ENCODE assay signal across 11 cellular contexts in genomic region chr1:24725209-24725651, GRCh38. TPM values are rescaled to one million over a fixed set of nuclear protein-coding genes. Genes with fewer than 3 reads are reported as not detected.
A peak's percentile ranks its signal among the peaks of the same experiment; 100 is the strongest.
DNase-seq lines count a peak whose midpoint lies in the region; ATAC-seq, FAIRE-seq and TF ChIP-seq lines count a peak whose summit lies in the region.
"Had no signal": no experiment of that assay in that cellular context is flagged by ENCODE, and none has a peak within 500 bp of the region (broad histone marks: within the 10 kb centered on the region; RNA-seq: fewer than 3 reads in every experiment).

No MANE protein-coding gene starts in this region.

- H3K27me3 ChIP-seq in CD4-positive, alpha-beta memory T cell (ENCODE audit: insufficient read depth, low read length) = no peaks in the 10 kb centered on the region

- TF ChIP-seq CTCF in A549 (IDR thresholded peaks at IDR 0.05) = no peak
- TF ChIP-seq CTCF in nephron progenitor cell (IDR thresholded peaks at IDR 0.05) = no peak

- ATAC-seq in A549 = peak; percentile 15 to 37; a peak in 2 of 6 replicates
- ATAC-seq: effector memory CD8-positive, alpha-beta T cell had no signal

- H3K4me1 Mint-ChIP-seq in nephron progenitor cell = peaks cover 50% of the 10 kb centered on the region
- H3K4me1 Mint-ChIP-seq in CD4-positive, alpha-beta memory T cell = peaks cover 7 to 18% (median 13%) of the 10 kb centered on the region in 4 donors

- no peak for DNase-seq in A549 (ENCODE audit: low read depth in 1 of 2, low spot score in 1 of 2)
- DNase-seq in NCI-H146 (lab: John Stamatoyannopoulos, UW) = peak; percentile 66
- DNase-seq in ecto neural progenitor cell (ENCODE audit: low spot score) = peak; percentile 69
- DNase-seq in nephron progenitor cell = peak; percentile 34
- DNase-seq in CD4-positive, alpha-beta memory T cell = no peak
- DNase-seq in activated CD8-positive, alpha-beta memory T cell treated with anti-CD3 and anti-CD28 coated beads, Interleukin-2, amount 50 U/mL, for 48 hours = no peak
- no peak for DNase-seq in NCI-H1930 (lab: John Stamatoyannopoulos, UW)
- no peak for DNase-seq in NCI-H524 treated with DMSO at 0.1 percent for 48 hours (lab: John Stamatoyannopoulos, UW)
- DNase-seq: effector memory CD8-positive, alpha-beta T cell had no signal

- peak overlapping the region; percentile 59 to 78; a peak in 5 of 6 replicates for H3K27ac ChIP-seq in A549
- no peak overlapping the region for H3K27ac ChIP-seq in CD4-positive, alpha-beta memory T cell (ENCODE audit: low read depth, low read length)
- H3K27ac ChIP-seq: KMS-11 had no signal

- H3K4me1 ChIP-seq in A549 = peaks cover 20% of the 10 kb centered on the region
- peaks cover 3% of the 10 kb centered on the region for H3K4me1 ChIP-seq in CD4-positive, alpha-beta memory T cell (ENCODE audit: insufficient read depth, low read length)

- FAIRE-seq in A549 (lab: Jason Lieb, UNC) = no peak

- peaks cover 9% of the 10 kb centered on the region for H3K9me3 Mint-ChIP-seq in nephron progenitor cell
- H3K9me3 Mint-ChIP-seq in CD4-positive, alpha-beta memory T cell = no peaks in the 10 kb centered on the region
- H3K9me3 Mint-ChIP-seq: effector memory CD8-positive, alpha-beta T cell had no signal

- no peaks in the 10 kb centered on the region for H3K27me3 Mint-ChIP-seq in nephron progenitor cell (ENCODE audit: low read depth, poor library complexity)
- peaks cover 0 to 3% of the 10 kb centered on the region in 2 donors for H3K27me3 Mint-ChIP-seq in CD4-positive, alpha-beta memory T cell
- H3K27me3 Mint-ChIP-seq: B cell had no signal

- WGBS in A549 (ENCODE audit: missing lambda C conversion rate) = 39% methylated on average over 3 of the region's 5 CpGs

- H3K36me3 ChIP-seq in CD4-positive, alpha-beta memory T cell (ENCODE audit: insufficient read depth, low read length) = no peaks in the 10 kb centered on the region

- peak overlapping the region; percentile 100 for H3K27ac Mint-ChIP-seq in nephron progenitor cell
- no peak overlapping the region for H3K27ac Mint-ChIP-seq in CD4-positive, alpha-beta memory T cell
- H3K27ac Mint-ChIP-seq: B cell; effector memory CD8-positive, alpha-beta T cell had no signal

- no peaks in the 10 kb centered on the region for H3K9me3 ChIP-seq in A549
- no peaks in the 10 kb centered on the region for H3K9me3 ChIP-seq in CD4-positive, alpha-beta memory T cell (ENCODE audit: control insufficient read depth in 1 of 2, low read length in 2 of 2)

- H3K4me2 ChIP-seq in A549 = peak overlapping the region; percentile 71
- H3K4me2 ChIP-seq: KMS-11 had no signal

- H3K4me3 Mint-ChIP-seq in nephron progenitor cell = peak overlapping the region; percentile 61
- no peak overlapping the region for H3K4me3 Mint-ChIP-seq in CD4-positive, alpha-beta memory T cell
- H3K4me3 Mint-ChIP-seq: B cell had no signal

- TF ChIP-seq EP300 in A549 (IDR thresholded peaks at IDR 0.05) = no peak

- POLR2A ChIA-PET in A549 (lab: Yijun Ruan, JAX) = interaction anchor here (2.0 kb wide), 1 partner anchor 20 kb away, joined by 6 read pairs; the partner anchor contains the start of gene CLIC4
- POLR2A ChIA-PET in CD4-positive, alpha-beta memory T cell (lab: Charles Lee; ENCODE audit: partially characterized antibody) = no interaction called here

- H3K36me3 Mint-ChIP-seq in nephron progenitor cell (ENCODE audit: low read depth) = no peaks in the 10 kb centered on the region
- H3K36me3 Mint-ChIP-seq in CD4-positive, alpha-beta memory T cell = no peaks in the 10 kb centered on the region

- H3K4me3 ChIP-seq in A549 = no peak overlapping the region
- H3K4me3 ChIP-seq in CD4-positive, alpha-beta memory T cell (ENCODE audit: low read length in 2 of 2) = no peak overlapping the region

- no peak for TF ChIP-seq RAD21 in A549 (conservative IDR thresholded peaks at IDR 0.05 in 1 of 2, IDR thresholded peaks at IDR 0.05 in 1 of 2)

- intact Hi-C loops in CD4-positive, alpha-beta memory T cell (cut with micrococcal nuclease) = no loop called here

- CTCF ChIA-PET in A549 (lab: Yijun Ruan, JAX) = interaction anchor here (1.2 to 3.8 kb wide), 4 partner anchors 20 to 105 kb away, joined by 4 to 22 read pairs (median 4); partner anchors contain the start of gene CLIC4
- CTCF ChIA-PET in CD4-positive, alpha-beta memory T cell (lab: Charles Lee; ENCODE audit: partially characterized antibody) = interaction anchor here (1.2 kb wide), 1 partner anchor 36 kb away, joined by 4 read pairs; no protein-coding TSS in a partner anchor

- no peak for TF ChIP-seq POLR2A in A549 (IDR thresholded peaks at IDR 0.05; ENCODE audit: low read length)

TF ChIP-seq in A549, 52 proteins besides CTCF, POLR2A, EP300 and RAD21:
- TF ChIP-seq BCL3 (IDR thresholded peaks at IDR 0.05) (no peak), NFE2L2 (conservative IDR thresholded peaks at IDR 0.05; ENCODE audit: low read length) (no peak), BHLHE40 (IDR thresholded peaks at IDR 0.05; ENCODE audit: low read depth, low read length) (no peak), FOSL2 (IDR thresholded peaks at IDR 0.05) (no peak), FOSL2 (CRISPR knock-in tag; IDR thresholded peaks at IDR 0.05) (no peak), RFX5 (IDR thresholded peaks at IDR 0.05) (no peak), CEBPB (IDR thresholded peaks at IDR 0.05) (no peak), E2F6 (IDR thresholded peaks at IDR 0.05; ENCODE audit: borderline replicate concordance, low read depth) (no peak), FOXS1 (CRISPR knock-in tag; IDR thresholded peaks at IDR 0.05) (no peak), RCOR1 (IDR thresholded peaks at IDR 0.05; ENCODE audit: low read depth, low read length) (no peak), RNF2 (IDR thresholded peaks at IDR 0.05; ENCODE audit: borderline replicate concordance, low read depth) (no peak), JUNB (IDR thresholded peaks at IDR 0.05) (no peak), KDM1A (IDR thresholded peaks at IDR 0.05; ENCODE audit: low read depth) (no peak), TP53 (CRISPR knock-in tag; IDR thresholded peaks at IDR 0.05) (no peak), TFCP2L1 (CRISPR knock-in tag; IDR thresholded peaks at IDR 0.05) (no peak), MAFK (IDR thresholded peaks at IDR 0.05; ENCODE audit: partially characterized antibody) (no peak)
TF ChIP-seq in A549: peak in this region for 0.

RNA-seq across cellular contexts. Expression of gene CLIC4, which starts 20.0 kb away (rescaled TPM):
- 85.4 and 97.4 TPM in 2 replicates for polyA plus RNA-seq in A549 (2011; rRNA removed)
- polyA plus RNA-seq in A549 (2012; cell fraction: cytosol; rRNA removed) = 12.8 and 14.1 TPM in 2 replicates
- 6.8 and 9.2 TPM in 2 replicates for polyA plus RNA-seq in A549 (2012; cell fraction: nucleus; rRNA removed)
- polyA plus RNA-seq in A549 (2017; fragmentation: RNase III; extraction: RNeasy Plus Mini Kit Qiagen cat#74134 plus additional on column Dnase treatment) = 52.0 to 54.4 TPM (median 52.1 TPM) in 3 replicates
- polyA minus RNA-seq in A549 (2011; rRNA and poly(A)+ RNA removed) = 20.5 and 21.3 TPM in 2 replicates
- 1 to 10 TPM; 3.0 to 3.8 TPM for total RNA-seq in CD4-positive, alpha-beta memory T cell
- polyA plus RNA-seq in CD4-positive, alpha-beta memory T cell = 1 to 10 TPM in 1 of 2 donors, under 1 TPM in 1; 0.62 to 1.9 TPM

Comparison
In these comparisons a context has a peak if more than half of its experiments do, and no peak if none do; other contexts are left out.
1. DNase-seq: peak in NCI-H146 (single experiment), ecto neural progenitor cell (single experiment) and nephron progenitor cell (single experiment); none in A549 (0 of 2), CD4-positive, alpha-beta memory T cell (0 of 5), activated CD8-positive, alpha-beta memory T cell treated with anti-CD3 and anti-CD28 coated beads, Interleukin-2, amount 50 U/mL, for 48 hours (single experiment), NCI-H1930 (0 of 2) and NCI-H524 treated with DMSO at 0.1 percent for 48 hours (single experiment).